ENCODE assay signal across 8 cellular contexts in genomic region chr12:89525002-89525823, GRCh38. TPM values are rescaled to one million over a fixed set of nuclear protein-coding genes. Genes with fewer than 3 reads are reported as not detected.
DNase-seq lines count a peak whose midpoint lies in the region; ATAC-seq and TF ChIP-seq lines count a peak whose summit lies in the region.

No MANE protein-coding gene starts in this region.

- H3K27ac Mint-ChIP-seq in CD4-positive, alpha-beta T cell, result peak overlapping the region; percentile 47

- H3K27me3 ChIP-seq in CD4-positive, alpha-beta T cell (ENCODE audit: control insufficient read depth, insufficient read depth, low read length), result no peaks in the 10 kb centered on the region
- H3K27me3 ChIP-seq in gastrocnemius medialis, result no peaks in the 10 kb centered on the region

- CTCF ChIA-PET in CD4-positive, alpha-beta T cell (lab: Charles Lee), result interaction anchor here (0.7 to 3.7 kb wide), 5 partner anchors 31 to 505 kb away, joined by 3 to 13 read pairs (median 3); partner anchors contain the start of gene ATP2B1

- H3K4me1 ChIP-seq in gastrocnemius medialis, result peaks cover 40 to 47% of the 10 kb centered on the region in 2 donors

- H3K36me3 Mint-ChIP-seq in CD4-positive, alpha-beta T cell (ENCODE audit: low read depth), result peaks cover 33% of the 10 kb centered on the region

- ATAC-seq in CD4-positive, alpha-beta T cell (ENCODE audit: poor library complexity), result peak; percentile 18
- ATAC-seq in GM19372 (IDR thresholded peaks at IDR 0.05; ENCODE audit: low read depth, unreplicated experiment) (peak; percentile 28), HG03457 (IDR thresholded peaks at IDR 0.05; ENCODE audit: unreplicated experiment) (peak; percentile 20), gastrocnemius medialis (peak; percentile 31 to 32)

- no peaks in the 10 kb centered on the region for H3K9me3 ChIP-seq in CD4-positive, alpha-beta T cell (ENCODE audit: control insufficient read depth, low read length)
- H3K9me3 ChIP-seq in SK-N-MC (ENCODE audit: low read depth, low read length) (no peaks in the 10 kb centered on the region), gastrocnemius medialis (no peaks in the 10 kb centered on the region)

- H3K4me1 Mint-ChIP-seq in CD4-positive, alpha-beta T cell (ENCODE audit: low read depth), result peaks cover 60% of the 10 kb centered on the region

- peak overlapping the region; percentile 95 for H3K4me3 Mint-ChIP-seq in CD4-positive, alpha-beta T cell

- H3K9me3 Mint-ChIP-seq in CD4-positive, alpha-beta T cell, result no peaks in the 10 kb centered on the region

- H3K27me3 Mint-ChIP-seq in CD4-positive, alpha-beta T cell, result no peaks in the 10 kb centered on the region

- peak in 1 of 2 donors; percentile 5 for TF ChIP-seq POLR2A in gastrocnemius medialis (IDR thresholded peaks at IDR 0.05)

- peak; percentile 10 for TF ChIP-seq CTCF in CD4-positive, alpha-beta T cell (IDR thresholded peaks at IDR 0.05)
- TF ChIP-seq CTCF in gastrocnemius medialis (IDR thresholded peaks at IDR 0.05 in 4 of 5, conservative IDR thresholded peaks at IDR 0.05 in 1 of 5), result peak in 2 of 5 experiments; percentile 5 to 7

- peak in 9 of 10 experiments; percentile 9 to 46 (median 22) for DNase-seq in CD4-positive, alpha-beta T cell
- no peak for DNase-seq in SK-N-MC (ENCODE audit: low read depth, low spot score)
- DNase-seq in anterior cingulate cortex (lab: John Stamatoyannopoulos, UW), result peak in 40 of 58 donors; percentile 17 to 77 (median 46)
- DNase-seq in hypothalamus (lab: John Stamatoyannopoulos, UW), result peak in 34 of 51 donors; percentile 5 to 88 (median 49)
- DNase-seq in gastrocnemius medialis, result peak in 1 of 2 donors; percentile 5
- no peak for DNase-seq in GF-D8 (lab: John Stamatoyannopoulos, UW)

- H3K9ac ChIP-seq in SK-N-MC (ENCODE audit: insufficient read length), result peak overlapping the region; percentile 81

- H3K4me3 ChIP-seq in SK-N-MC, result peak overlapping the region; percentile 98
- peak overlapping the region; percentile 89 to 99 (median 96) for H3K4me3 ChIP-seq in gastrocnemius medialis

- POLR2A ChIA-PET in CD4-positive, alpha-beta T cell (lab: Charles Lee), result interaction anchor here (0.6 to 4.1 kb wide), 13 partner anchors 27 to 1421 kb away, joined by 3 to 25 read pairs (median 4); partner anchors contain the start of genes ATP2B1 and DUSP6

- intact Hi-C loops in CD4-positive, alpha-beta T cell (cut with DNase I, micrococcal nuclease), result loop anchor here (1.0 to 10.0 kb wide), 6 partner anchors 18 to 1414 kb away; partner anchors contain the start of genes ATP2B1 (in 2 of the 2), CEP290 (in 2 of the 2), TMTC3 (in 2 of the 2) and DUSP6 (in 1 of the 2)
- intact Hi-C loops in gastrocnemius medialis (cut with DNase I; ENCODE audit: low total_unique reads), result loop anchor here (2.0 to 10.0 kb wide), 3 partner anchors 54 to 1490 kb away; partner anchors contain the start of gene ATP2B1

- peaks cover 7% of the 10 kb centered on the region; the same call in 1 of the 2 replicates for H3K36me3 ChIP-seq in SK-N-MC (ENCODE audit: insufficient read depth, low read length)
- no peaks in the 10 kb centered on the region for H3K36me3 ChIP-seq in gastrocnemius medialis

- in situ Hi-C loops in gastrocnemius medialis (cut with MboI; ENCODE audit: low sequenced_read_pairs in 4 of 4), result loop anchor here (5.0 to 25.0 kb wide), 6 partner anchors 50 to 1437 kb away; partner anchors contain the start of gene CCER1 (in 1 of the 4)

- H3K27ac ChIP-seq in CD4-positive, alpha-beta T cell (ENCODE audit: low read depth, low read length), result peak overlapping the region; percentile 80
- H3K27ac ChIP-seq in SK-N-MC, result no peak overlapping the region
- H3K27ac ChIP-seq in gastrocnemius medialis, result peak overlapping the region; percentile 86 to 94 (median 91)

RNA-seq across cellular contexts. Expression of gene GALNT4, which starts 0.6 kb away (rescaled TPM):
- total RNA-seq in CD4-positive, alpha-beta T cell, result 1 to 10 TPM; 6.2 to 6.3 TPM
- total RNA-seq in gastrocnemius medialis, result 1 to 10 TPM; 1.2 to 2.2 (median 1.7) TPM

RNA-seq across cellular contexts. Expression of gene POC1B, which starts 0.6 kb away (rescaled TPM):
- 10 to 100 TPM; 14.9 to 16.2 TPM for total RNA-seq in CD4-positive, alpha-beta T cell
- total RNA-seq in gastrocnemius medialis, result 1 to 10 TPM; 7.3 to 8.9 (median 7.8) TPM

Comparison
In these comparisons a context has a peak if more than half of its experiments do, and no peak if none do; other contexts are left out.
1. DNase-seq: peak in CD4-positive, alpha-beta T cell (9 of 10), anterior cingulate cortex (40 of 58) and hypothalamus (34 of 51); none in SK-N-MC (single experiment) and GF-D8 (single experiment).
2. Peak in every context shown above with its lines, with median percentiles within 50 percentile points of each other: ATAC-seq.